ENCODE assay signal across 17 cellular contexts in the genomic region with DNA sequence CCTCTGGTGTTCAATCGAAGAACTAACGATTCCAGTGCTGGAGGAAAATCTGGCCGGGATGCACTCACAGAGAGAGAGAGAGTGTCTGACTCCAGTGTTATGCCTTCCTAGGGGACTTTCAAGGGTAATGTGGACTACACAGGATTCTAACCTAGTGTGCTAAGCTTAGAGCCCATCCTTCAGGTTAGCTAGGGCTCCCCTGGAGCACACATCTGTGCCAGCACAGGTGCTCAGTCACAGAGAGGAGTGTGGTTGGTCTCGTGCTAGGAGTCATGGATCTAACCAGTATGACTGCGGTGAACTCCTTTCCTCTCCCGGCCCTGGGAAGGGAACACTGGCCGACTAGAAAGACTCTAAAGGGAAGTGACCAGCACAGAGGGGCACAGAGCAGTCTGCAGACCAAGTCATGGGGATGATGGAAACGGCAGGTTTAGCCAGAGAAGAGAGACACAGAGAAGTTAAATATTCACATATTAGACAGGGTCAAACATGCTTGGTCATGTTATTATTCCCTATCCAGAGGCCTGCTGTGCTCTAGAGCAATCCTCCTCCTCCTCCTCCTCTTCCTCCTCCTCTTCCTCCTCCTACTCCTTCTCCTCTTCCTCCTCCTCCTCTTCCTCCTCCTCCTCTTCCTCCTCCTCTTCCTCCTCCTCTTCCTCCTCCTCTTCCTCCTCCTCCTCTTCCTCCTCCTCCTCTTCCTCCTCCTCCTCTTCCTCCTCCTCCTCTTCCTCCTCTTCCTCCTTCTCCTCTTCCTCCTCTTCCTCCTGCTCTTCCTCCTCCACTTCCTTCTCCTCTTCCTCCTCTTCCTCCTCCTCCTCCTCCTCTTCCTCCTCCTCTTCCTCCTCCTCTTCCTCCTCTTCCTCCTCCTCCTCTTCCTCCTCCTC.
"Had no signal": no experiment of that assay in that cellular context is flagged by ENCODE, and none has a peak within 500 bp of the region (broad histone marks: within the 10 kb centered on the region; RNA-seq: fewer than 3 reads in every experiment).

No MANE protein-coding gene starts in this region.

- H3K4me3 Mint-ChIP-seq: activated B cell treated with CpG ODN at 0.5 μM for 24 hours; activated T-helper 17 cell treated with anti-CD3 and anti-CD28 coated beads, Interleukin-2, amount 50 U/mL, for 72 hours; neural crest cell; stimulated activated naive B cell treated with anti-CD40 and anti-IgM and Interleukin-4, amounts not matched to agents 10 μg/mL and 1 μg/mL and 100 μg/mL, for 72 hours had no signal

- H3K27ac Mint-ChIP-seq: activated B cell treated with CpG ODN at 0.5 μM for 24 hours; activated T-helper 17 cell treated with anti-CD3 and anti-CD28 coated beads, Interleukin-2, amount 50 U/mL, for 72 hours; stimulated activated naive B cell treated with anti-CD40 and anti-IgM and Interleukin-4, amounts not matched to agents 10 μg/mL and 1 μg/mL and 100 μg/mL, for 72 hours had no signal

- H3K9me3 Mint-ChIP-seq: activated B cell treated with CpG ODN at 0.5 μM for 24 hours; activated T-helper 17 cell treated with anti-CD3 and anti-CD28 coated beads, Interleukin-2, amount 50 U/mL, for 72 hours; neural crest cell; stimulated activated naive B cell treated with anti-CD40 and anti-IgM and Interleukin-4, amounts not matched to agents 10 μg/mL and 1 μg/mL and 100 μg/mL, for 72 hours had no signal

- H3K4me3 ChIP-seq: gastroesophageal sphincter, heart right ventricle, pancreas, thyroid gland had no signal

- H3K9me3 ChIP-seq: gastroesophageal sphincter, heart right ventricle, pancreas, thyroid gland had no signal

- H3K27ac ChIP-seq: gastroesophageal sphincter, heart right ventricle, pancreas, thyroid gland had no signal

- H3K4me1 ChIP-seq: gastroesophageal sphincter, pancreas, thyroid gland had no signal

- H3K27me3 ChIP-seq: gastroesophageal sphincter, heart right ventricle, pancreas, thyroid gland had no signal

- H3K36me3 Mint-ChIP-seq: stimulated activated naive B cell treated with anti-CD40 and anti-IgM and Interleukin-4, amounts not matched to agents 10 μg/mL and 1 μg/mL and 100 μg/mL, for 72 hours had no signal

- DNase-seq: activated B cell treated with CpG ODN at 0.5 μM for 24 hours; activated CD4-positive, alpha-beta T cell treated with anti-CD3 and anti-CD28 coated beads for 48 hours; activated naive CD4-positive, alpha-beta T cell treated with Interleukin-2 at 50 U/mL for 16 hours; aorta; cerebellar nuclear complex; dermis blood vessel endothelial cell; heart right ventricle; mammary epithelial cell; pancreas; stimulated activated CD4-positive, alpha-beta T cell treated with anti-CD3 and anti-CD28 coated beads, Interleukin-12 subunit alpha, Interleukin-12 subunit beta, amount 100 ng/mL, for 4 hours; stimulated activated naive B cell treated with anti-CD40 and anti-IgM and Interleukin-4, amounts not matched to agents 10 μg/mL and 1 μg/mL and 100 μg/mL, for 72 hours; thyroid gland had no signal

- ATAC-seq: gastroesophageal sphincter, heart right ventricle, pancreas had no signal

- H3K4me1 Mint-ChIP-seq: activated B cell treated with CpG ODN at 0.5 μM for 24 hours; activated T-helper 17 cell treated with anti-CD3 and anti-CD28 coated beads, Interleukin-2, amount 50 U/mL, for 72 hours; neural crest cell had no signal

- H3K36me3 ChIP-seq: gastroesophageal sphincter, heart right ventricle, pancreas, thyroid gland had no signal

- FAIRE-seq: endometrium, pancreas, TTC549 had no signal
